19 cellular contexts compared by ENCODE assay signal in genomic region chr5:75885321-75885720, GRCh38.
DNase-seq lines count a peak whose midpoint lies in the region; FAIRE-seq and TF ChIP-seq lines count a peak whose summit lies in the region.
"Had no signal": no experiment of that assay in that cellular context is flagged by ENCODE, and none has a peak within 500 bp of the region (broad histone marks: within the 10 kb centered on the region; RNA-seq: fewer than 3 reads in every experiment).

No MANE protein-coding gene starts in this region.

- TF ChIP-seq RAD21 in H1 (IDR thresholded peaks at IDR 0.05 in 1 of 2, conservative IDR thresholded peaks at IDR 0.05 in 1 of 2; ENCODE audit: low read depth in 2 of 2, low read length in 2 of 2) = no peak

- no peaks in the 10 kb centered on the region for H3K27me3 Mint-ChIP-seq in activated CD4-positive, alpha-beta T cell treated with anti-CD3 and anti-CD28 coated beads, Interleukin-2, amount 10 ng/mL, durations not matched to agents 24 days and 14 days

- WGBS in H1 (ENCODE audit: extremely low coverage in 1 of 2, insufficient coverage in 1 of 2, insufficient read length in 1 of 2, insufficient replicate concordance in 2 of 2, low coverage in 1 of 2, low lambda C conversion rate in 2 of 2, missing lambda C conversion rate in 1 of 2), 2 experiments = 83% methylated on average over 1 of the region's 1 CpG; no CpG with 5 or more reads in 1 of the 2 experiments
- WGBS in trophoblast cell (ENCODE audit: extremely low coverage, insufficient coverage, insufficient read length) = no CpG with 5 or more reads among the region's 1 CpG
- WGBS in neuronal stem cell (ENCODE audit: extremely low coverage in 2 of 2, insufficient read length in 2 of 2, insufficient replicate concordance in 1 of 2), 2 donors = no CpG with 5 or more reads among the region's 1 CpG

- H3K79me1 ChIP-seq in H1 (ENCODE audit: low read depth, low read length) (no peaks in the 10 kb centered on the region), trophoblast cell (ENCODE audit: low read length) (no peaks in the 10 kb centered on the region), neuronal stem cell (ENCODE audit: low read depth, low read length) (no peaks in the 10 kb centered on the region)

- H3K23ac ChIP-seq in H1 (ENCODE audit: insufficient read length) (no peak overlapping the region), trophoblast cell (ENCODE audit: low read length) (no peak overlapping the region), neuronal stem cell (ENCODE audit: low read depth, low read length, poor library complexity) (no peak overlapping the region)

- H2BK5ac ChIP-seq in H1 (ENCODE audit: low read depth, low read length) = no peak overlapping the region
- H2BK5ac ChIP-seq in trophoblast cell (ENCODE audit: low read depth, low read length, poor library complexity) = no peak overlapping the region
- no peak overlapping the region for H2BK5ac ChIP-seq in neuronal stem cell (ENCODE audit: low read length)

- H3K4me2 ChIP-seq in H1 (ENCODE audit: insufficient read depth in 1 of 2, low read depth in 2 of 2, low read length in 2 of 2) (no peak overlapping the region), trophoblast cell (ENCODE audit: low read length) (no peak overlapping the region), neuronal stem cell (ENCODE audit: insufficient read depth, low read length, poor library complexity, severe bottlenecking) (no peak overlapping the region)
- H3K4me2 ChIP-seq: BLaER1 had no signal

- peak; percentile 4 for DNase-seq in NK-92 treated with Interleukin-12 subunit alpha and Interleukin-12 subunit beta, amount 100 ng/mL, for 24 hours (lab: John Stamatoyannopoulos, UW)
- DNase-seq in NK-92 (lab: John Stamatoyannopoulos, UW; ENCODE audit: unreplicated experiment) (no peak), H1 (ENCODE audit: low read depth in 1 of 2, low spot score in 2 of 2) (no peak), trophoblast cell (peak; percentile 94 to 95), neuronal stem cell (ENCODE audit: low spot score) (no peak)
- DNase-seq in activated CD4-positive, alpha-beta T cell treated with anti-CD3 and anti-CD28 coated beads, Interleukin-2, amount 10 ng/mL, durations not matched to agents 24 days and 14 days = no peak
- no peak for DNase-seq in stimulated activated CD4-positive, alpha-beta T cell treated with anti-CD3 and anti-CD28 coated beads, Interleukin-4, amount 100 ng/mL, for 24 hours
- DNase-seq: 8988T; AML-193; Caco-2; CD8-positive, alpha-beta memory T cell; DND-41; GDM1; HCEC 1CT; HFFc6 had no signal

- no peak overlapping the region for H3K18ac ChIP-seq in H1 (ENCODE audit: extremely low read depth, low read length)
- H3K18ac ChIP-seq in trophoblast cell (ENCODE audit: low read length) = no peak overlapping the region
- H3K18ac ChIP-seq in neuronal stem cell (ENCODE audit: low read length) = no peak overlapping the region

- H3K4me3 ChIP-seq in H1 (ENCODE audit: extremely low read depth in 1 of 4, insufficient read depth in 2 of 4, low read depth in 3 of 4, low read length in 4 of 4) = no peak overlapping the region
- H3K4me3 ChIP-seq in trophoblast cell (ENCODE audit: low read depth, low read length) = no peak overlapping the region
- no peak overlapping the region for H3K4me3 ChIP-seq in neuronal stem cell (ENCODE audit: low read length in 2 of 2)
- H3K4me3 ChIP-seq: BLaER1, K562 had no signal

- H2AK5ac ChIP-seq in H1 (ENCODE audit: low read depth, low read length) = no peak overlapping the region
- H2AK5ac ChIP-seq in trophoblast cell (ENCODE audit: low read length) = no peak overlapping the region
- H2AK5ac ChIP-seq in neuronal stem cell (ENCODE audit: low read depth, low read length) = no peak overlapping the region

- H3K14ac ChIP-seq in H1 (ENCODE audit: insufficient read length) (no peak overlapping the region), trophoblast cell (ENCODE audit: low read length) (no peak overlapping the region), neuronal stem cell (ENCODE audit: low read length) (no peak overlapping the region)

- no peak for TF ChIP-seq EP300 in H1 (IDR thresholded peaks at IDR 0.05; ENCODE audit: borderline replicate concordance in 1 of 2, low read depth in 2 of 2, low read length in 2 of 2)

- H3K27ac ChIP-seq in H1 (ENCODE audit: low read depth, low read length) (no peak overlapping the region), trophoblast cell (ENCODE audit: low read depth, low read length) (no peak overlapping the region), neuronal stem cell (replicated peaks; ENCODE audit: low read length) (no peak overlapping the region)
- H3K27ac ChIP-seq: BLaER1, HL-60 had no signal

- no peak for TF ChIP-seq CTCF in H1 (IDR thresholded peaks at IDR 0.05; ENCODE audit: control extremely low read depth in 1 of 3, insufficient read depth in 1 of 3, low read depth in 1 of 3, low read length in 3 of 3)

- POLR2A ChIA-PET in H1 (lab: Charles Lee; ENCODE audit: partially characterized antibody) = no interaction called here

- no peak overlapping the region for H4K12ac ChIP-seq in trophoblast cell (ENCODE audit: low read depth, low read length)

- H3K56ac ChIP-seq in H1 (replicated peaks; ENCODE audit: insufficient read length, low read depth, low read length) = no peak overlapping the region

- H4K91ac ChIP-seq in H1 (replicated peaks; ENCODE audit: insufficient read length, low read length) (no peak overlapping the region), trophoblast cell (ENCODE audit: low read depth, low read length) (no peak overlapping the region), neuronal stem cell (ENCODE audit: low read depth, low read length, poor library complexity) (no peak overlapping the region)

- H3K9me3 Mint-ChIP-seq in activated CD4-positive, alpha-beta T cell treated with anti-CD3 and anti-CD28 coated beads, Interleukin-2, amount 10 ng/mL, durations not matched to agents 24 days and 14 days = no peaks in the 10 kb centered on the region

- H3K4ac ChIP-seq in H1 (replicated peaks; ENCODE audit: insufficient read length, low read depth, low read length) (no peak overlapping the region), trophoblast cell (ENCODE audit: low read depth, low read length) (no peak overlapping the region), neuronal stem cell (ENCODE audit: low read length) (no peak overlapping the region)

- CTCF ChIA-PET in H1 (lab: Charles Lee; ENCODE audit: partially characterized antibody) = interaction anchor here (0.6 to 3.6 kb wide), 27 partner anchors 10 to 788 kb away, joined by 3 to 21 read pairs (median 4); no protein-coding TSS in a partner anchor

- no peaks in the 10 kb centered on the region for H3K23me2 ChIP-seq in H1 (ENCODE audit: low read depth, low read length)

- H3K27ac Mint-ChIP-seq in activated CD4-positive, alpha-beta T cell treated with anti-CD3 and anti-CD28 coated beads, Interleukin-2, amount 10 ng/mL, durations not matched to agents 24 days and 14 days = no peak overlapping the region
- H3K27ac Mint-ChIP-seq: CD8-positive, alpha-beta memory T cell; HFFc6 had no signal

- H3K4me3 Mint-ChIP-seq in activated CD4-positive, alpha-beta T cell treated with anti-CD3 and anti-CD28 coated beads, Interleukin-2, amount 10 ng/mL, durations not matched to agents 24 days and 14 days = no peak overlapping the region
- H3K4me3 Mint-ChIP-seq: CD8-positive, alpha-beta memory T cell; HFFc6 had no signal

- H2BK120ac ChIP-seq in H1 (replicated peaks; ENCODE audit: low read depth, low read length) = no peak overlapping the region
- H2BK120ac ChIP-seq in trophoblast cell (ENCODE audit: insufficient read depth, low read length, poor library complexity) = no peak overlapping the region
- no peak overlapping the region for H2BK120ac ChIP-seq in neuronal stem cell (ENCODE audit: low read depth, low read length)

- no peak for FAIRE-seq in H1 (lab: Jason Lieb, UNC)
- FAIRE-seq: GM18507, K562 had no signal

- H3K4me1 ChIP-seq in H1 (replicated peaks in 1 of 4; ENCODE audit: control insufficient read depth in 3 of 4, insufficient read depth in 4 of 4, low read length in 3 of 4) = no peaks in the 10 kb centered on the region
- peaks cover 0 to 8% of the 10 kb centered on the region in 2 experiments for H3K4me1 ChIP-seq in trophoblast cell (ENCODE audit: control insufficient read depth in 1 of 2, insufficient read depth in 2 of 2, low read length in 2 of 2)
- H3K4me1 ChIP-seq in neuronal stem cell (ENCODE audit: control insufficient read depth in 2 of 2, insufficient read depth in 1 of 2, low read depth in 1 of 2, low read length in 2 of 2) = peaks cover 0 to 2% of the 10 kb centered on the region in 2 donors
- H3K4me1 ChIP-seq: BLaER1, Caco-2 had no signal

- H4K8ac ChIP-seq in H1 (ENCODE audit: extremely low read depth, insufficient read depth, low read length) (no peak overlapping the region), trophoblast cell (ENCODE audit: low read depth, low read length) (no peak overlapping the region), neuronal stem cell (ENCODE audit: low read depth, low read length) (no peak overlapping the region)

- no peak for TF ChIP-seq POLR2A in H1 (IDR thresholded peaks at IDR 0.05; ENCODE audit: control extremely low read depth in 1 of 2, low read depth in 2 of 2, low read length in 2 of 2)

- H3K79me2 ChIP-seq in H1 (ENCODE audit: control insufficient read depth in 1 of 2, insufficient read depth in 2 of 2, low read length in 2 of 2) (no peaks in the 10 kb centered on the region), trophoblast cell (ENCODE audit: control insufficient read depth, insufficient read depth, low read length, poor library complexity) (no peaks in the 10 kb centered on the region)

- no peaks in the 10 kb centered on the region for H3K4me1 Mint-ChIP-seq in activated CD4-positive, alpha-beta T cell treated with anti-CD3 and anti-CD28 coated beads, Interleukin-2, amount 10 ng/mL, durations not matched to agents 24 days and 14 days
- H3K4me1 Mint-ChIP-seq: CD8-positive, alpha-beta memory T cell had no signal

- H2BK12ac ChIP-seq in H1 (ENCODE audit: low read depth, low read length) (no peak overlapping the region), trophoblast cell (ENCODE audit: low read length) (no peak overlapping the region), neuronal stem cell (ENCODE audit: low read length) (no peak overlapping the region)

- H2BK20ac ChIP-seq in H1 (ENCODE audit: low read length) = no peak overlapping the region

- intact Hi-C loops in activated CD4-positive, alpha-beta T cell treated with anti-CD3 and anti-CD28 coated beads, Interleukin-2, amount 10 ng/mL, durations not matched to agents 24 days and 14 days (cut with micrococcal nuclease) = no loop called here

- H3K27me3 ChIP-seq in H1 (replicated peaks in 1 of 4; ENCODE audit: control insufficient read depth in 3 of 4, extremely low read depth in 1 of 4, insufficient read depth in 3 of 4, low read length in 3 of 4) (no peaks in the 10 kb centered on the region), trophoblast cell (ENCODE audit: insufficient read depth, low read length) (no peaks in the 10 kb centered on the region), neuronal stem cell (ENCODE audit: control insufficient read depth in 3 of 3, insufficient read depth in 3 of 3, low read depth in 1 of 3, low read length in 3 of 3) (no peaks in the 10 kb centered on the region)
- H3K27me3 ChIP-seq: BLaER1 had no signal

- peaks cover 1 to 7% of the 10 kb centered on the region in 2 experiments; a peak in 2 of 4 replicates for H3K9me3 ChIP-seq in H1 (ENCODE audit: insufficient read depth in 2 of 2, low read depth in 1 of 2, low read length in 1 of 2)
- no peaks in the 10 kb centered on the region for H3K9me3 ChIP-seq in trophoblast cell (ENCODE audit: insufficient read depth, low read depth, low read length)
- no peaks in the 10 kb centered on the region for H3K9me3 ChIP-seq in neuronal stem cell (replicated peaks in 1 of 2; ENCODE audit: control insufficient read depth in 2 of 2, insufficient read depth in 1 of 2, low read depth in 1 of 2, low read length in 2 of 2)
- H3K9me3 ChIP-seq: Caco-2 had no signal

- H4K5ac ChIP-seq in H1 (ENCODE audit: insufficient read length, low read depth, low read length) = no peak overlapping the region

- H3K9ac ChIP-seq in H1 (replicated peaks in 1 of 4; ENCODE audit: extremely low read depth in 1 of 4, low read depth in 3 of 4, low read length in 3 of 4) (no peak overlapping the region), trophoblast cell (ENCODE audit: low read length) (no peak overlapping the region), neuronal stem cell (ENCODE audit: low read depth, low read length, poor library complexity) (no peak overlapping the region)
- H3K9ac ChIP-seq: BLaER1 had no signal

- H2BK15ac ChIP-seq in H1 (ENCODE audit: low read length) (no peak overlapping the region), neuronal stem cell (ENCODE audit: low read length) (no peak overlapping the region)

- H2AFZ ChIP-seq in H1 (ENCODE audit: low read length) (peak overlapping the region; percentile 85), trophoblast cell (ENCODE audit: insufficient read depth, low read length, poor library complexity) (no peak overlapping the region), neuronal stem cell (ENCODE audit: low read length) (no peak overlapping the region)

- no peaks in the 10 kb centered on the region for H4K20me1 ChIP-seq in H1 (replicated peaks in 1 of 2; ENCODE audit: control insufficient read depth in 1 of 2, insufficient read depth in 2 of 2, low read length in 2 of 2)
- H4K20me1 ChIP-seq: BLaER1 had no signal

- H3K36me3 ChIP-seq in H1 (ENCODE audit: control insufficient read depth in 2 of 4, insufficient read depth in 4 of 4, low read length in 3 of 4) (no peaks in the 10 kb centered on the region), trophoblast cell (ENCODE audit: control insufficient read depth in 1 of 2, insufficient read depth in 2 of 2, low read length in 2 of 2) (no peaks in the 10 kb centered on the region), neuronal stem cell (replicated peaks in 1 of 2; ENCODE audit: control insufficient read depth in 2 of 2, insufficient read depth in 2 of 2, low read length in 2 of 2) (no peaks in the 10 kb centered on the region)
- H3K36me3 ChIP-seq: BLaER1 had no signal

- H3K36me3 Mint-ChIP-seq in activated CD4-positive, alpha-beta T cell treated with anti-CD3 and anti-CD28 coated beads, Interleukin-2, amount 10 ng/mL, durations not matched to agents 24 days and 14 days (ENCODE audit: low read depth) = no peaks in the 10 kb centered on the region

Comparison
In these comparisons a context has a peak if more than half of its experiments do, and no peak if none do; other contexts are left out.
1. DNase-seq: peak in NK-92 treated with Interleukin-12 subunit alpha and Interleukin-12 subunit beta, amount 100 ng/mL, for 24 hours (single experiment) and trophoblast cell (2 of 2); none in NK-92 (single experiment), H1 (0 of 2), activated CD4-positive, alpha-beta T cell treated with anti-CD3 and anti-CD28 coated beads, Interleukin-2, amount 10 ng/mL, durations not matched to agents 24 days and 14 days (single experiment), stimulated activated CD4-positive, alpha-beta T cell treated with anti-CD3 and anti-CD28 coated beads, Interleukin-4, amount 100 ng/mL, for 24 hours (single experiment) and neuronal stem cell (single experiment).